ENCODE assay signal across 13 cellular contexts in genomic region chr2:12167525-12168317, GRCh38.
DNase-seq lines count a peak whose midpoint lies in the region; ATAC-seq and TF ChIP-seq lines count a peak whose summit lies in the region.
"Had no signal": no experiment of that assay in that cellular context is flagged by ENCODE, and none has a peak within 500 bp of the region (broad histone marks: within the 10 kb centered on the region; RNA-seq: fewer than 3 reads in every experiment).

No MANE protein-coding gene starts in this region.

- H3K9me3 Mint-ChIP-seq in neural crest cell = no peaks in the 10 kb centered on the region
- H3K9me3 Mint-ChIP-seq: naive thymus-derived CD8-positive, alpha-beta T cell had no signal

- DNase-seq in Ammon's horn (ENCODE audit: low spot score) = peak; percentile 80
- peak; percentile 17 for DNase-seq in HuH-7 (ENCODE audit: low spot score)
- peak in 9 of 10 donors; percentile 49 to 80 (median 68) for DNase-seq in dorsolateral prefrontal cortex
- peak; percentile 65 for DNase-seq in neural crest cell (ENCODE audit: low read depth, low spot score)
- DNase-seq in DMS153 (lab: John Stamatoyannopoulos, UW) = no peak
- no peak for DNase-seq in germinal center (ENCODE audit: low spot score)
- DNase-seq: activated CD8-positive, alpha-beta memory T cell treated with anti-CD3 and anti-CD28 coated beads, Interleukin-2, amount 50 U/mL, for 48 hours; central memory CD4-positive, alpha-beta T cell; GM23248; NCI-H2029 had no signal

- no peak for TF ChIP-seq POLR2A in GM18505 (IDR thresholded peaks at IDR 0.05; ENCODE audit: borderline replicate concordance, extremely low read depth, insufficient read depth, insufficient read length)

- H3K27ac Mint-ChIP-seq in neural crest cell (ENCODE audit: unreplicated experiment) = peak overlapping the region; percentile 76

- H3K4me3 Mint-ChIP-seq in neural crest cell = peak overlapping the region; percentile 16

- no peak overlapping the region for H3K4me3 ChIP-seq in dorsolateral prefrontal cortex
- H3K4me3 ChIP-seq: GM23248 had no signal

- ATAC-seq in GM21528 (IDR thresholded peaks at IDR 0.05; ENCODE audit: low FRiP score, unreplicated experiment) = no peak
- ATAC-seq in GM18505 (IDR thresholded peaks at IDR 0.05; ENCODE audit: unreplicated experiment) = no peak
- ATAC-seq: naive thymus-derived CD8-positive, alpha-beta T cell had no signal

- no peaks in the 10 kb centered on the region for H3K36me3 Mint-ChIP-seq in neural crest cell (ENCODE audit: low read depth)
- H3K36me3 Mint-ChIP-seq: naive thymus-derived CD8-positive, alpha-beta T cell had no signal

- peak overlapping the region in 13 of 59 donors; percentile 3 to 77 (median 54) for H3K27ac ChIP-seq in dorsolateral prefrontal cortex

- intact Hi-C loops in dorsolateral prefrontal cortex (cut with DNase I) = loop anchor here (2.0 to 10.0 kb wide), 5 partner anchors 247 to 840 kb away; partner anchors contain the start of gene TRIB2 (in 2 of the 2)

- TF ChIP-seq CTCF in dorsolateral prefrontal cortex (IDR thresholded peaks at IDR 0.05 in 54 of 56, conservative IDR thresholded peaks at IDR 0.05 in 2 of 56; ENCODE audit: low read depth in 1 of 56, partially characterized antibody in 56 of 56) = peak in 54 of 56 donors; percentile 23 to 88 (median 67)
- TF ChIP-seq CTCF in neural crest cell (conservative IDR thresholded peaks at IDR 0.05) = no peak

- peaks cover 28% of the 10 kb centered on the region for H3K4me1 Mint-ChIP-seq in neural crest cell

- H3K27me3 Mint-ChIP-seq in neural crest cell (ENCODE audit: low read depth) = no peaks in the 10 kb centered on the region
- H3K27me3 Mint-ChIP-seq: naive thymus-derived CD8-positive, alpha-beta T cell had no signal

- peaks cover 0 to 4% (median 0%) of the 10 kb centered on the region in 45 donors for H3K27me3 ChIP-seq in dorsolateral prefrontal cortex

Comparison
In these comparisons a context has a peak if more than half of its experiments do, and no peak if none do; other contexts are left out.
1. DNase-seq: peak in Ammon's horn (single experiment), HuH-7 (single experiment), dorsolateral prefrontal cortex (9 of 10) and neural crest cell (single experiment); none in DMS153 (single experiment) and germinal center (single experiment).